Comparison of ENCODE assay signal across 1 cellular context in the genomic region with DNA sequence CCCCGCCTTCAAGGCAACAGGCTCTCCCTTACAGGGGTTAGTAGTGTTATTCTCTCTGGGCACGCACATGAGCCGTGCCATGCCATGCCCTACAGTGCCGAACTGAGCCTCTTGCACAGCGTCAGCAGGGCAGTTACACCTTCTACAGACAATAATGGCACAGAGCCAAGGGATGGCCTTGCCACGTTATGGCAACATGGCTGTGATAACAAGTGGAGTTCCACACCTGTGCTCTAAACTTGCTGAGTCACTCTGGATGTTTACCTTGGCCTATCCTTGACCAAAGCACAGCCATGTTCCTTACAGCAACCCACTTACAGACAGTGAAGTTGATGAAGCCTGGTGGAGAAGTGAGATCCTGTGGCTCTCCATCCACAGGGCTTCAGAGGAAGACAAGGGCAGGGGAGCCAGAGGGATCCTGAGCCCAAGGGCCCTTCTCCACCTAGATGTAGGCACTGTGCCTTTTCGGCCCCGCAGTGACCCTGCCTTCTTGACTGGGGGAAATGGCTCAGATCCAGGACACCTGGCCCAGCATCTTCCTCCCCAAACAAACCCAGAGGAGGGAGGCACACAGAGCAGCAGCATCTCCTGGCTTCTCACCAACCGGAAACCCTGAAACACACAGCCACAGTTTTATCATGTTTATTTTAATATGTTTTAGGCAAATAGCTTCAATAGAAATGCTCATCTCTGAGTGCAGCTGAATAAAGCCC.
TF ChIP-seq lines count a peak whose summit lies in the region.

No MANE protein-coding gene starts in this region.

TF ChIP-seq in GM23338, 12 proteins besides CTCF, POLR2A, EP300 and RAD21 (continued from another document):
- TF ChIP-seq, protein P1, sequence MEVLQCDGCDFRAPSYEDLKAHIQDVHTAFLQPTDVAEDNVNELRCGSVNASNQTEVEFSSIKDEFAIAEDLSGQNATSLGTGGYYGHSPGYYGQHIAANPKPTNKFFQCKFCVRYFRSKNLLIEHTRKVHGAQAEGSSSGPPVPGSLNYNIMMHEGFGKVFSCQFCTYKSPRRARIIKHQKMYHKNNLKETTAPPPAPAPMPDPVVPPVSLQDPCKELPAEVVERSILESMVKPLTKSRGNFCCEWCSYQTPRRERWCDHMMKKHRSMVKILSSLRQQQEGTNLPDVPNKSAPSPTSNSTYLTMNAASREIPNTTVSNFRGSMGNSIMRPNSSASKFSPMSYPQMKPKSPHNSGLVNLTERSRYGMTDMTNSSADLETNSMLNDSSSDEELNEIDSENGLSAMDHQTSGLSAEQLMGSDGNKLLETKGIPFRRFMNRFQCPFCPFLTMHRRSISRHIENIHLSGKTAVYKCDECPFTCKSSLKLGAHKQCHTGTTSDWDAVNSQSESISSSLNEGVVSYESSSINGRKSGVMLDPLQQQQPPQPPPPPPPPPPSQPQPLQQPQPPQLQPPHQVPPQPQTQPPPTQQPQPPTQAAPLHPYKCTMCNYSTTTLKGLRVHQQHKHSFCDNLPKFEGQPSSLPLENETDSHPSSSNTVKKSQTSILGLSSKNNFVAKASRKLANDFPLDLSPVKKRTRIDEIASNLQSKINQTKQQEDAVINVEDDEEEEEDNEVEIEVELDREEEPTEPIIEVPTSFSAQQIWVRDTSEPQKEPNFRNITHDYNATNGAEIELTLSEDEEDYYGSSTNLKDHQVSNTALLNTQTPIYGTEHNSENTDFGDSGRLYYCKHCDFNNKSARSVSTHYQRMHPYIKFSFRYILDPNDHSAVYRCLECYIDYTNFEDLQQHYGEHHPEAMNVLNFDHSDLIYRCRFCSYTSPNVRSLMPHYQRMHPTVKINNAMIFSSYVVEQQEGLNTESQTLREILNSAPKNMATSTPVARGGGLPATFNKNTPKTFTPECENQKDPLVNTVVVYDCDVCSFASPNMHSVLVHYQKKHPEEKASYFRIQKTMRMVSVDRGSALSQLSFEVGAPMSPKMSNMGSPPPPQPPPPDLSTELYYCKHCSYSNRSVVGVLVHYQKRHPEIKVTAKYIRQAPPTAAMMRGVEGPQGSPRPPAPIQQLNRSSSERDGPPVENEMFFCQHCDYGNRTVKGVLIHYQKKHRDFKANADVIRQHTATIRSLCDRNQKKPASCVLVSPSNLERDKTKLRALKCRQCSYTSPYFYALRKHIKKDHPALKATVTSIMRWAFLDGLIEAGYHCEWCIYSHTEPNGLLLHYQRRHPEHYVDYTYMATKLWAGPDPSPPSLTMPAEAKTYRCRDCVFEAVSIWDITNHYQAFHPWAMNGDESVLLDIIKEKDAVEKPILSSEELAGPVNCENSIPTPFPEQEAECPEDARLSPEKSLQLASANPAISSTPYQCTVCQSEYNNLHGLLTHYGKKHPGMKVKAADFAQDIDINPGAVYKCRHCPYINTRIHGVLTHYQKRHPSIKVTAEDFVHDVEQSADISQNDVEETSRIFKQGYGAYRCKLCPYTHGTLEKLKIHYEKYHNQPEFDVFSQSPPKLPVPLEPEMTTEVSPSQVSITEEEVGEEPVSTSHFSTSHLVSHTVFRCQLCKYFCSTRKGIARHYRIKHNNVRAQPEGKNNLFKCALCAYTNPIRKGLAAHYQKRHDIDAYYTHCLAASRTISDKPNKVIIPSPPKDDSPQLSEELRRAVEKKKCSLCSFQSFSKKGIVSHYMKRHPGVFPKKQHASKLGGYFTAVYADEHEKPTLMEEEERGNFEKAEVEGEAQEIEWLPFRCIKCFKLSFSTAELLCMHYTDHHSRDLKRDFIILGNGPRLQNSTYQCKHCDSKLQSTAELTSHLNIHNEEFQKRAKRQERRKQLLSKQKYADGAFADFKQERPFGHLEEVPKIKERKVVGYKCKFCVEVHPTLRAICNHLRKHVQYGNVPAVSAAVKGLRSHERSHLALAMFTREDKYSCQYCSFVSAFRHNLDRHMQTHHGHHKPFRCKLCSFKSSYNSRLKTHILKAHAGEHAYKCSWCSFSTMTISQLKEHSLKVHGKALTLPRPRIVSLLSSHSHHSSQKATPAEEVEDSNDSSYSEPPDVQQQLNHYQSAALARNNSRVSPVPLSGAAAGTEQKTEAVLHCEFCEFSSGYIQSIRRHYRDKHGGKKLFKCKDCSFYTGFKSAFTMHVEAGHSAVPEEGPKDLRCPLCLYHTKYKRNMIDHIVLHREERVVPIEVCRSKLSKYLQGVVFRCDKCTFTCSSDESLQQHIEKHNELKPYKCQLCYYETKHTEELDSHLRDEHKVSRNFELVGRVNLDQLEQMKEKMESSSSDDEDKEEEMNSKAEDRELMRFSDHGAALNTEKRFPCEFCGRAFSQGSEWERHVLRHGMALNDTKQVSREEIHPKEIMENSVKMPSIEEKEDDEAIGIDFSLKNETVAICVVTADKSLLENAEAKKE (CRISPR knock-in tag; IDR thresholded peaks at IDR 0.05) = no peak
- no peak for TF ChIP-seq NANOG (IDR thresholded peaks at IDR 0.05; ENCODE audit: borderline replicate concordance)
- TF ChIP-seq CREB1 (CRISPR knock-in tag; IDR thresholded peaks at IDR 0.05; ENCODE audit: low read depth) = no peak
- TF ChIP-seq JUNB (IDR thresholded peaks at IDR 0.05; ENCODE audit: unreplicated experiment) = no peak
- TF ChIP-seq EZH2phosphoT487 (IDR thresholded peaks at IDR 0.05; ENCODE audit: unreplicated experiment) = no peak
- TF ChIP-seq ZNF331 (CRISPR knock-in tag; IDR thresholded peaks at IDR 0.05; ENCODE audit: low read depth) = no peak
